1 cellular context compared by ENCODE assay signal in genomic region chr2:43637030-43637803, GRCh38.
A peak's percentile ranks its signal among the peaks of the same experiment; 100 is the strongest.
TF ChIP-seq lines count a peak whose summit lies in the region.

Gene PLEKHH2, plus strand, starts transcription at chr2:43637260. Its CDS starts 7,414 bp downstream, at chr2:43644674.

TF ChIP-seq in K562, 482 proteins besides CTCF, POLR2A, EP300 and RAD21 (continued from another document and continues in another):
- TF ChIP-seq, protein P1, sequence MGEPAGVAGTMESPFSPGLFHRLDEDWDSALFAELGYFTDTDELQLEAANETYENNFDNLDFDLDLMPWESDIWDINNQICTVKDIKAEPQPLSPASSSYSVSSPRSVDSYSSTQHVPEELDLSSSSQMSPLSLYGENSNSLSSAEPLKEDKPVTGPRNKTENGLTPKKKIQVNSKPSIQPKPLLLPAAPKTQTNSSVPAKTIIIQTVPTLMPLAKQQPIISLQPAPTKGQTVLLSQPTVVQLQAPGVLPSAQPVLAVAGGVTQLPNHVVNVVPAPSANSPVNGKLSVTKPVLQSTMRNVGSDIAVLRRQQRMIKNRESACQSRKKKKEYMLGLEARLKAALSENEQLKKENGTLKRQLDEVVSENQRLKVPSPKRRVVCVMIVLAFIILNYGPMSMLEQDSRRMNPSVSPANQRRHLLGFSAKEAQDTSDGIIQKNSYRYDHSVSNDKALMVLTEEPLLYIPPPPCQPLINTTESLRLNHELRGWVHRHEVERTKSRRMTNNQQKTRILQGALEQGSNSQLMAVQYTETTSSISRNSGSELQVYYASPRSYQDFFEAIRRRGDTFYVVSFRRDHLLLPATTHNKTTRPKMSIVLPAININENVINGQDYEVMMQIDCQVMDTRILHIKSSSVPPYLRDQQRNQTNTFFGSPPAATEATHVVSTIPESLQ (CRISPR knock-in tag; IDR thresholded peaks at IDR 0.05) = no peak
- TF ChIP-seq HDAC2 (IDR thresholded peaks at IDR 0.05) (no peak), SMAD2 (IDR thresholded peaks at IDR 0.05; ENCODE audit: low read depth, low read length) (no peak), FOXO4 (CRISPR knock-in tag; IDR thresholded peaks at IDR 0.05) (no peak), ATF2 (CRISPR knock-in tag; IDR thresholded peaks at IDR 0.05) (no peak), PCBP1 (IDR thresholded peaks at IDR 0.05; ENCODE audit: low read depth, low read length, poor library complexity, severe bottlenecking) (no peak), ZNF57 (CRISPR knock-in tag; IDR thresholded peaks at IDR 0.05) (no peak), PYGO2 (tag; IDR thresholded peaks at IDR 0.05) (no peak), POU5F1 (IDR thresholded peaks at IDR 0.05; ENCODE audit: borderline replicate concordance, low read depth, low read length, partially characterized antibody) (no peak), KLF6 (CRISPR knock-in tag; IDR thresholded peaks at IDR 0.05; ENCODE audit: borderline replicate concordance) (no peak), IFI16 (CRISPR knock-in tag; IDR thresholded peaks at IDR 0.05) (no peak), POLR3A (IDR thresholded peaks at IDR 0.05; ENCODE audit: borderline replicate concordance, extremely low read depth, insufficient read depth, insufficient read length) (no peak), TEAD1 (CRISPR knock-in tag; IDR thresholded peaks at IDR 0.05) (no peak), NR2F6 (CRISPR knock-in tag; IDR thresholded peaks at IDR 0.05) (no peak), U2AF2 (optimal IDR thresholded peaks at IDR 0.05; ENCODE audit: low read depth, low read length) (no peak), C11orf30 (IDR thresholded peaks at IDR 0.05; ENCODE audit: low read depth) (no peak), CHD2 (IDR thresholded peaks at IDR 0.05; ENCODE audit: low read depth, low read length) (peak; percentile 74), PML (IDR thresholded peaks at IDR 0.05; ENCODE audit: low read length) (no peak), EGR1 (conservative IDR thresholded peaks at IDR 0.05) (no peak), TAF9B (IDR thresholded peaks at IDR 0.05; ENCODE audit: partially characterized antibody) (no peak), RBM25 (IDR thresholded peaks at IDR 0.05; ENCODE audit: low read depth, low read length, severe bottlenecking) (peak; percentile 85), CTBP1 (IDR thresholded peaks at IDR 0.05; ENCODE audit: borderline replicate concordance) (0 out of 2 replicates have a peak, but pooled peaks have one; percentile 42), ZNF347 (CRISPR knock-in tag; IDR thresholded peaks at IDR 0.05; ENCODE audit: low read depth) (no peak), OTX1 (CRISPR knock-in tag; IDR thresholded peaks at IDR 0.05) (no peak), PHTF2 (CRISPR knock-in tag; IDR thresholded peaks at IDR 0.05) (no peak), CCAR2 (IDR thresholded peaks at IDR 0.05; ENCODE audit: low read depth, low read length) (no peak), PRMT5 (CRISPR knock-in tag; IDR thresholded peaks at IDR 0.05) (no peak), CREBBP (IDR thresholded peaks at IDR 0.05; ENCODE audit: low read depth, low read length) (no peak), HNRNPLL (IDR thresholded peaks at IDR 0.05; ENCODE audit: low read depth, low read length, poor library complexity, severe bottlenecking) (no peak)
- TF ChIP-seq, protein P2, sequence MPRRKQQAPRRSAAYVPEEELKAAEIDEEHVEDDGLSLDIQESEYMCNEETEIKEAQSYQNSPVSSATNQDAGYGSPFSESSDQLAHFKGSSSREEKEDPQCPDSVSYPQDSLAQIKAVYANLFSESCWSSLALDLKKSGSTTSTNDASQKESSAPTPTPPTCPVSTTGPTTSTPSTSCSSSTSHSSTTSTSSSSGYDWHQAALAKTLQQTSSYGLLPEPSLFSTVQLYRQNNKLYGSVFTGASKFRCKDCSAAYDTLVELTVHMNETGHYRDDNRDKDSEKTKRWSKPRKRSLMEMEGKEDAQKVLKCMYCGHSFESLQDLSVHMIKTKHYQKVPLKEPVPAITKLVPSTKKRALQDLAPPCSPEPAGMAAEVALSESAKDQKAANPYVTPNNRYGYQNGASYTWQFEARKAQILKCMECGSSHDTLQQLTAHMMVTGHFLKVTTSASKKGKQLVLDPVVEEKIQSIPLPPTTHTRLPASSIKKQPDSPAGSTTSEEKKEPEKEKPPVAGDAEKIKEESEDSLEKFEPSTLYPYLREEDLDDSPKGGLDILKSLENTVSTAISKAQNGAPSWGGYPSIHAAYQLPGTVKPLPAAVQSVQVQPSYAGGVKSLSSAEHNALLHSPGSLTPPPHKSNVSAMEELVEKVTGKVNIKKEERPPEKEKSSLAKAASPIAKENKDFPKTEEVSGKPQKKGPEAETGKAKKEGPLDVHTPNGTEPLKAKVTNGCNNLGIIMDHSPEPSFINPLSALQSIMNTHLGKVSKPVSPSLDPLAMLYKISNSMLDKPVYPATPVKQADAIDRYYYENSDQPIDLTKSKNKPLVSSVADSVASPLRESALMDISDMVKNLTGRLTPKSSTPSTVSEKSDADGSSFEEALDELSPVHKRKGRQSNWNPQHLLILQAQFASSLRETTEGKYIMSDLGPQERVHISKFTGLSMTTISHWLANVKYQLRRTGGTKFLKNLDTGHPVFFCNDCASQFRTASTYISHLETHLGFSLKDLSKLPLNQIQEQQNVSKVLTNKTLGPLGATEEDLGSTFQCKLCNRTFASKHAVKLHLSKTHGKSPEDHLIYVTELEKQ (CRISPR knock-in tag; IDR thresholded peaks at IDR 0.05) = no peak
- TF ChIP-seq, protein P3, sequence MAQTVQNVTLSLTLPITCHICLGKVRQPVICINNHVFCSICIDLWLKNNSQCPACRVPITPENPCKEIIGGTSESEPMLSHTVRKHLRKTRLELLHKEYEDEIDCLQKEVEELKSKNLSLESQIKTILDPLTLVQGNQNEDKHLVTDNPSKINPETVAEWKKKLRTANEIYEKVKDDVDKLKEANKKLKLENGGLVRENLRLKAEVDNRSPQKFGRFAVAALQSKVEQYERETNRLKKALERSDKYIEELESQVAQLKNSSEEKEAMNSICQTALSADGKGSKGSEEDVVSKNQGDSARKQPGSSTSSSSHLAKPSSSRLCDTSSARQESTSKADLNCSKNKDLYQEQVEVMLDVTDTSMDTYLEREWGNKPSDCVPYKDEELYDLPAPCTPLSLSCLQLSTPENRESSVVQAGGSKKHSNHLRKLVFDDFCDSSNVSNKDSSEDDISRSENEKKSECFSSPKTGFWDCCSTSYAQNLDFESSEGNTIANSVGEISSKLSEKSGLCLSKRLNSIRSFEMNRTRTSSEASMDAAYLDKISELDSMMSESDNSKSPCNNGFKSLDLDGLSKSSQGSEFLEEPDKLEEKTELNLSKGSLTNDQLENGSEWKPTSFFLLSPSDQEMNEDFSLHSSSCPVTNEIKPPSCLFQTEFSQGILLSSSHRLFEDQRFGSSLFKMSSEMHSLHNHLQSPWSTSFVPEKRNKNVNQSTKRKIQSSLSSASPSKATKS (CRISPR knock-in tag; IDR thresholded peaks at IDR 0.05) = no peak
- TF ChIP-seq, protein P4, sequence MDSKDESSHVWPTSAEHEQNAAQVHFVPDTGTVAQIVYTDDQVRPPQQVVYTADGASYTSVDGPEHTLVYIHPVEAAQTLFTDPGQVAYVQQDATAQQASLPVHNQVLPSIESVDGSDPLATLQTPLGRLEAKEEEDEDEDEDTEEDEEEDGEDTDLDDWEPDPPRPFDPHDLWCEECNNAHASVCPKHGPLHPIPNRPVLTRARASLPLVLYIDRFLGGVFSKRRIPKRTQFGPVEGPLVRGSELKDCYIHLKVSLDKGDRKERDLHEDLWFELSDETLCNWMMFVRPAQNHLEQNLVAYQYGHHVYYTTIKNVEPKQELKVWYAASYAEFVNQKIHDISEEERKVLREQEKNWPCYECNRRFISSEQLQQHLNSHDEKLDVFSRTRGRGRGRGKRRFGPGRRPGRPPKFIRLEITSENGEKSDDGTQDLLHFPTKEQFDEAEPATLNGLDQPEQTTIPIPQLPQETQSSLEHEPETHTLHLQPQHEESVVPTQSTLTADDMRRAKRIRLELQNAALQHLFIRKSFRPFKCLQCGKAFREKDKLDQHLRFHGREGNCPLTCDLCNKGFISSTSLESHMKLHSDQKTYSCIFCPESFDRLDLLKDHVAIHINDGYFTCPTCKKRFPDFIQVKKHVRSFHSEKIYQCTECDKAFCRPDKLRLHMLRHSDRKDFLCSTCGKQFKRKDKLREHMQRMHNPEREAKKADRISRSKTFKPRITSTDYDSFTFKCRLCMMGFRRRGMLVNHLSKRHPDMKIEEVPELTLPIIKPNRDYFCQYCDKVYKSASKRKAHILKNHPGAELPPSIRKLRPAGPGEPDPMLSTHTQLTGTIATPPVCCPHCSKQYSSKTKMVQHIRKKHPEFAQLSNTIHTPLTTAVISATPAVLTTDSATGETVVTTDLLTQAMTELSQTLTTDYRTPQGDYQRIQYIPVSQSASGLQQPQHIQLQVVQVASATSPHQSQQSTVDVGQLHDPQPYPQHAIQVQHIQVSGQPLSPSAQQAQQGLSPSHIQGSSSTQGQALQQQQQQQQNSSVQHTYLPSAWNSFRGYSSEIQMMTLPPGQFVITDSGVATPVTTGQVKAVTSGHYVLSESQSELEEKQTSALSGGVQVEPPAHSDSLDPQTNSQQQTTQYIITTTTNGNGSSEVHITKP (IDR thresholded peaks at IDR 0.05; ENCODE audit: partially characterized antibody) = no peak
- TF ChIP-seq, protein P5, sequence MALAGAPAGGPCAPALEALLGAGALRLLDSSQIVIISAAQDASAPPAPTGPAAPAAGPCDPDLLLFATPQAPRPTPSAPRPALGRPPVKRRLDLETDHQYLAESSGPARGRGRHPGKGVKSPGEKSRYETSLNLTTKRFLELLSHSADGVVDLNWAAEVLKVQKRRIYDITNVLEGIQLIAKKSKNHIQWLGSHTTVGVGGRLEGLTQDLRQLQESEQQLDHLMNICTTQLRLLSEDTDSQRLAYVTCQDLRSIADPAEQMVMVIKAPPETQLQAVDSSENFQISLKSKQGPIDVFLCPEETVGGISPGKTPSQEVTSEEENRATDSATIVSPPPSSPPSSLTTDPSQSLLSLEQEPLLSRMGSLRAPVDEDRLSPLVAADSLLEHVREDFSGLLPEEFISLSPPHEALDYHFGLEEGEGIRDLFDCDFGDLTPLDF (CRISPR knock-in tag; IDR thresholded peaks at IDR 0.05) = no peak
- TF ChIP-seq, protein P6, sequence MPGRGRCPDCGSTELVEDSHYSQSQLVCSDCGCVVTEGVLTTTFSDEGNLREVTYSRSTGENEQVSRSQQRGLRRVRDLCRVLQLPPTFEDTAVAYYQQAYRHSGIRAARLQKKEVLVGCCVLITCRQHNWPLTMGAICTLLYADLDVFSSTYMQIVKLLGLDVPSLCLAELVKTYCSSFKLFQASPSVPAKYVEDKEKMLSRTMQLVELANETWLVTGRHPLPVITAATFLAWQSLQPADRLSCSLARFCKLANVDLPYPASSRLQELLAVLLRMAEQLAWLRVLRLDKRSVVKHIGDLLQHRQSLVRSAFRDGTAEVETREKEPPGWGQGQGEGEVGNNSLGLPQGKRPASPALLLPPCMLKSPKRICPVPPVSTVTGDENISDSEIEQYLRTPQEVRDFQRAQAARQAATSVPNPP (IDR thresholded peaks at IDR 0.05; ENCODE audit: borderline replicate concordance, insufficient read depth, insufficient read length) = no peak
- TF ChIP-seq, protein P7, sequence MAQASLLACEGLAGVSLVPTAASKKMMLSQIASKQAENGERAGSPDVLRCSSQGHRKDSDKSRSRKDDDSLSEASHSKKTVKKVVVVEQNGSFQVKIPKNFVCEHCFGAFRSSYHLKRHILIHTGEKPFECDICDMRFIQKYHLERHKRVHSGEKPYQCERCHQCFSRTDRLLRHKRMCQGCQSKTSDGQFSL (CRISPR knock-in tag; IDR thresholded peaks at IDR 0.05) = no peak
- TF ChIP-seq, protein P7 (tag; IDR thresholded peaks at IDR 0.05) = no peak
- TF ChIP-seq, protein P8, sequence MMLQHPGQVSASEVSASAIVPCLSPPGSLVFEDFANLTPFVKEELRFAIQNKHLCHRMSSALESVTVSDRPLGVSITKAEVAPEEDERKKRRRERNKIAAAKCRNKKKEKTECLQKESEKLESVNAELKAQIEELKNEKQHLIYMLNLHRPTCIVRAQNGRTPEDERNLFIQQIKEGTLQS (IDR thresholded peaks at IDR 0.05) = no peak
- TF ChIP-seq, protein P8 (CRISPR knock-in tag; conservative IDR thresholded peaks at IDR 0.05) = no peak
